ENCODE assay signal across 20 cellular contexts in the genomic region with DNA sequence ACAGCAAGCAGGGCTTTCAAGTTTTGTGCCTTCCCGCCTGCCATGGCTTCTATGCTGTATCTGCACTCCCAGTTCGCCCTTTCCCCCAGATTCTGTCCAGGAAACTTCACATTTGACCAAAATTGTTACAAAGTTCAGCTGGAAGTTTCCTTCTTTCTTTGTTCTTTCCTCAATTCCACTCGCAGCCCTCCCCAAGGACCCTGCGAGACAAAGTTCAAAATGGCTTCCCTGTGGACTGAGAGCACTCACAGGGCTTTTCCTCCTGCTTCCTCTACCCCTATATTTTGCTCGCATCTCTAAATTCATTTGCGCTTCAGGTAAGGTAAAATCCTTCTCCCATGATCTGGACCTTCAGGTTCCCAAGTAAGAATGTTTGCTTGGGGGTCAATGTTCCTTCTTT.
DNase-seq lines count a peak whose midpoint lies in the region; ATAC-seq and TF ChIP-seq lines count a peak whose summit lies in the region.
"Had no signal": no experiment of that assay in that cellular context is flagged by ENCODE, and none has a peak within 500 bp of the region (broad histone marks: within the 10 kb centered on the region; RNA-seq: fewer than 3 reads in every experiment).

No MANE protein-coding gene starts in this region.

- no peak overlapping the region for H4K8ac ChIP-seq in neuronal stem cell (ENCODE audit: low read depth, low read length)

- H3K9me3 Mint-ChIP-seq in GM23338: no peaks in the 10 kb centered on the region; the same call in 1 of the 3 replicates
- H3K9me3 Mint-ChIP-seq in CD8-positive, alpha-beta memory T cell: peaks cover 0 to 1% (median 0%) of the 10 kb centered on the region in 5 donors
- H3K9me3 Mint-ChIP-seq: CD4-positive, alpha-beta memory T cell had no signal

- H3K4ac ChIP-seq in neuronal stem cell (ENCODE audit: low read length): no peak overlapping the region

- H3K79me2 ChIP-seq in GM23338 (replicated peaks; ENCODE audit: insufficient read depth): no peaks in the 10 kb centered on the region
- H3K79me2 ChIP-seq in OCI-LY1 (ENCODE audit: insufficient read depth, low read length): no peaks in the 10 kb centered on the region
- H3K79me2 ChIP-seq in hepatocyte: no peaks in the 10 kb centered on the region

- H3K27ac ChIP-seq in GM23338 (ENCODE audit: low read depth) (no peak overlapping the region), OCI-LY1 (ENCODE audit: low read depth, low read length, poor library complexity, severe bottlenecking) (no peak overlapping the region), hepatocyte (no peak overlapping the region), neuronal stem cell (replicated peaks; ENCODE audit: low read length) (no peak overlapping the region)
- no peak overlapping the region for H3K27ac ChIP-seq in CD8-positive, alpha-beta memory T cell (ENCODE audit: low read depth, low read length)
- H3K27ac ChIP-seq: BLaER1 had no signal

- CTCF ChIA-PET in CD8-positive, alpha-beta memory T cell (lab: Charles Lee): no interaction called here

- POLR2A ChIA-PET in CD8-positive, alpha-beta memory T cell (lab: Charles Lee): no interaction called here

- H4K20me1 ChIP-seq in GM23338 (replicated peaks; ENCODE audit: insufficient read depth) (no peaks in the 10 kb centered on the region), OCI-LY1 (ENCODE audit: insufficient read depth, low read length) (no peaks in the 10 kb centered on the region), hepatocyte (ENCODE audit: insufficient read depth, poor library complexity, severe bottlenecking) (no peaks in the 10 kb centered on the region)
- H4K20me1 ChIP-seq: BLaER1 had no signal

- no peak overlapping the region for H2BK120ac ChIP-seq in neuronal stem cell (ENCODE audit: low read depth, low read length)

- H2BK15ac ChIP-seq in neuronal stem cell (ENCODE audit: low read length): no peak overlapping the region

- H3K9me2 ChIP-seq in GM23338 (ENCODE audit: insufficient read depth): peaks cover 8% of the 10 kb centered on the region; the same call in 1 of the 2 replicates
- H3K9me2 ChIP-seq in OCI-LY1 (ENCODE audit: low read depth, low read length): no peaks in the 10 kb centered on the region
- no peaks in the 10 kb centered on the region for H3K9me2 ChIP-seq in hepatocyte (replicated peaks; ENCODE audit: insufficient read depth)

- H3K9me3 ChIP-seq in OCI-LY1 (ENCODE audit: low read length) (no peaks in the 10 kb centered on the region), hepatocyte (ENCODE audit: low read depth) (no peaks in the 10 kb centered on the region), neuronal stem cell (replicated peaks in 1 of 2; ENCODE audit: control insufficient read depth in 2 of 2, insufficient read depth in 1 of 2, low read depth in 1 of 2, low read length in 2 of 2) (no peaks in the 10 kb centered on the region)
- no peaks in the 10 kb centered on the region for H3K9me3 ChIP-seq in CD8-positive, alpha-beta memory T cell (ENCODE audit: low read length)
- H3K9me3 ChIP-seq: BLaER1 had no signal

- peak overlapping the region; percentile 61; the same call in 1 of the 2 replicates for H3K27ac Mint-ChIP-seq in GM23338
- no peak overlapping the region for H3K27ac Mint-ChIP-seq in CD8-positive, alpha-beta memory T cell
- H3K27ac Mint-ChIP-seq: CD4-positive, alpha-beta memory T cell had no signal

- H4K91ac ChIP-seq in neuronal stem cell (ENCODE audit: low read depth, low read length, poor library complexity): no peak overlapping the region

- H2AFZ ChIP-seq in GM23338: peak overlapping the region; percentile 91
- H2AFZ ChIP-seq in OCI-LY1 (ENCODE audit: low read length): peak overlapping the region; percentile 45
- H2AFZ ChIP-seq in hepatocyte: peak overlapping the region; percentile 30
- peak overlapping the region; percentile 94 for H2AFZ ChIP-seq in neuronal stem cell (ENCODE audit: low read length)

- DNase-seq in GM23338 (ENCODE audit: low spot score) (no peak), hepatocyte (ENCODE audit: low spot score) (no peak), neuronal stem cell (ENCODE audit: low spot score) (no peak), pons (ENCODE audit: low spot score) (no peak), head of caudate nucleus (no peak)
- DNase-seq in CD8-positive, alpha-beta memory T cell: no peak
- DNase-seq: Calu3; CD4-positive, alpha-beta memory T cell; GF-D8; GOT3; KG1; NCI-H1092; NCI-H2081; NCI-H446; NCI-H69; NK-92 treated with Interleukin-12 subunit alpha and Interleukin-12 subunit beta, amount 100 ng/mL, for 24 hours; SHP77 had no signal

- H3K23ac ChIP-seq in neuronal stem cell (ENCODE audit: low read depth, low read length, poor library complexity): no peak overlapping the region

- H3K27me3 Mint-ChIP-seq in GM23338 (ENCODE audit: insufficient read depth, low read depth, poor library complexity): no peaks in the 10 kb centered on the region
- peaks cover 0 to 7% of the 10 kb centered on the region in 2 donors for H3K27me3 Mint-ChIP-seq in CD8-positive, alpha-beta memory T cell

- H3K4me3 Mint-ChIP-seq in GM23338: no peak overlapping the region
- H3K4me3 Mint-ChIP-seq in CD8-positive, alpha-beta memory T cell: no peak overlapping the region
- H3K4me3 Mint-ChIP-seq: CD4-positive, alpha-beta memory T cell had no signal

- H3K9ac ChIP-seq in OCI-LY1 (ENCODE audit: low read length) (no peak overlapping the region), neuronal stem cell (ENCODE audit: low read depth, low read length, poor library complexity) (no peak overlapping the region)
- H3K9ac ChIP-seq: BLaER1 had no signal

- H3K4me2 ChIP-seq in GM23338: no peak overlapping the region
- peak overlapping the region; percentile 21; the same call in 1 of the 2 replicates for H3K4me2 ChIP-seq in OCI-LY1 (ENCODE audit: low read length)
- H3K4me2 ChIP-seq in hepatocyte: no peak overlapping the region
- H3K4me2 ChIP-seq in neuronal stem cell (ENCODE audit: insufficient read depth, low read length, poor library complexity, severe bottlenecking): no peak overlapping the region
- H3K4me2 ChIP-seq: BLaER1 had no signal

- H3K14ac ChIP-seq in neuronal stem cell (ENCODE audit: low read length): no peak overlapping the region

- no peaks in the 10 kb centered on the region for H3K36me3 ChIP-seq in GM23338 (ENCODE audit: insufficient read depth)
- H3K36me3 ChIP-seq in OCI-LY1 (ENCODE audit: insufficient read depth, low read length): no peaks in the 10 kb centered on the region
- no peaks in the 10 kb centered on the region for H3K36me3 ChIP-seq in hepatocyte (replicated peaks; ENCODE audit: insufficient read depth, low read depth)
- H3K36me3 ChIP-seq in neuronal stem cell (replicated peaks in 1 of 2; ENCODE audit: control insufficient read depth in 2 of 2, insufficient read depth in 2 of 2, low read length in 2 of 2): no peaks in the 10 kb centered on the region
- H3K36me3 ChIP-seq in CD8-positive, alpha-beta memory T cell (ENCODE audit: insufficient read depth, low read length): no peaks in the 10 kb centered on the region
- H3K36me3 ChIP-seq: BLaER1 had no signal

- H3K4me3 ChIP-seq in GM23338: no peak overlapping the region
- H3K4me3 ChIP-seq in OCI-LY1 (ENCODE audit: low read depth, low read length, poor library complexity, severe bottlenecking): peak overlapping the region; percentile 0
- H3K4me3 ChIP-seq in hepatocyte: no peak overlapping the region
- no peak overlapping the region for H3K4me3 ChIP-seq in neuronal stem cell (ENCODE audit: low read length in 2 of 2)
- H3K4me3 ChIP-seq in CD8-positive, alpha-beta memory T cell (ENCODE audit: low read length): no peak overlapping the region
- H3K4me3 ChIP-seq: BLaER1 had no signal

- H2BK12ac ChIP-seq in neuronal stem cell (ENCODE audit: low read length): no peak overlapping the region

- H3K79me1 ChIP-seq in neuronal stem cell (ENCODE audit: low read depth, low read length): no peaks in the 10 kb centered on the region

- peaks cover 33% of the 10 kb centered on the region for H3K4me1 Mint-ChIP-seq in GM23338
- no peaks in the 10 kb centered on the region for H3K4me1 Mint-ChIP-seq in CD8-positive, alpha-beta memory T cell
- H3K4me1 Mint-ChIP-seq: CD4-positive, alpha-beta memory T cell had no signal

- H3K4me1 ChIP-seq in GM23338 (ENCODE audit: insufficient read depth) (peaks cover 15% of the 10 kb centered on the region), OCI-LY1 (ENCODE audit: insufficient read depth, low read length, severe bottlenecking) (peaks cover 20% of the 10 kb centered on the region), hepatocyte (ENCODE audit: insufficient read depth) (peaks cover 5% of the 10 kb centered on the region), neuronal stem cell (ENCODE audit: control insufficient read depth in 2 of 2, insufficient read depth in 1 of 2, low read depth in 1 of 2, low read length in 2 of 2) (peaks cover 0 to 1% of the 10 kb centered on the region in 2 donors)
- no peaks in the 10 kb centered on the region for H3K4me1 ChIP-seq in CD8-positive, alpha-beta memory T cell (ENCODE audit: insufficient read depth, low read length)
- H3K4me1 ChIP-seq: BLaER1 had no signal

- no peak overlapping the region for H3K18ac ChIP-seq in neuronal stem cell (ENCODE audit: low read length)

- no peak overlapping the region for H2BK5ac ChIP-seq in neuronal stem cell (ENCODE audit: low read length)

- ATAC-seq in GM23338 (no peak), HG02885 (IDR thresholded peaks at IDR 0.05; ENCODE audit: poor library complexity, unreplicated experiment) (no peak)

- WGBS in hepatocyte (ENCODE audit: low lambda C conversion rate, missing lambda C conversion rate): 81% methylated on average over 6 of the region's 6 CpGs
- no CpG with 5 or more reads among the region's 6 CpGs for WGBS in neuronal stem cell (ENCODE audit: extremely low coverage in 2 of 2, insufficient read length in 2 of 2, insufficient replicate concordance in 1 of 2), 2 donors

- no peak for TF ChIP-seq CTCF in GM23338 (conservative IDR thresholded peaks at IDR 0.05; ENCODE audit: low read depth in 2 of 2)
- no peak for TF ChIP-seq CTCF in OCI-LY1 (IDR thresholded peaks at IDR 0.05; ENCODE audit: low read length)
- no peak for TF ChIP-seq CTCF in hepatocyte (IDR thresholded peaks at IDR 0.05; ENCODE audit: poor library complexity)

- H3K36me3 Mint-ChIP-seq in GM23338 (ENCODE audit: low read depth): peaks cover 4% of the 10 kb centered on the region; the same call in 1 of the 3 replicates
- no peaks in the 10 kb centered on the region for H3K36me3 Mint-ChIP-seq in CD8-positive, alpha-beta memory T cell
- H3K36me3 Mint-ChIP-seq: CD4-positive, alpha-beta memory T cell had no signal

- intact Hi-C loops in head of caudate nucleus (cut with DNase I): no loop called here

- no peak overlapping the region for H2AK5ac ChIP-seq in neuronal stem cell (ENCODE audit: low read depth, low read length)

- H3K27me3 ChIP-seq in GM23338 (ENCODE audit: insufficient read depth) (no peaks in the 10 kb centered on the region), OCI-LY1 (ENCODE audit: insufficient read depth, low read length) (no peaks in the 10 kb centered on the region), hepatocyte (no peaks in the 10 kb centered on the region), neuronal stem cell (ENCODE audit: control insufficient read depth in 3 of 3, insufficient read depth in 3 of 3, low read depth in 1 of 3, low read length in 3 of 3) (no peaks in the 10 kb centered on the region)
- no peaks in the 10 kb centered on the region for H3K27me3 ChIP-seq in CD8-positive, alpha-beta memory T cell (ENCODE audit: insufficient read depth, low read length, poor library complexity, severe bottlenecking)
- H3K27me3 ChIP-seq: BLaER1 had no signal

- no peaks in the 10 kb centered on the region for H3F3A ChIP-seq in GM23338 (replicated peaks; ENCODE audit: low read depth)
- no peaks in the 10 kb centered on the region for H3F3A ChIP-seq in OCI-LY1 (ENCODE audit: insufficient read depth, low read length)

Comparison
In these comparisons a context has a peak if more than half of its experiments do, and no peak if none do; other contexts are left out.
1. H2AFZ ChIP-seq: peak in every context shown above with its lines; median percentile 94 in neuronal stem cell; 91 in GM23338; 45 in OCI-LY1; 30 in hepatocyte.